1 cellular context compared by ENCODE assay signal in genomic region chr4:40255722-40256281, GRCh38.
A peak's percentile ranks its signal among the peaks of the same experiment; 100 is the strongest.
TF ChIP-seq lines count a peak whose summit lies in the region.

No MANE protein-coding gene starts in this region.

TF ChIP-seq in HepG2, 621 proteins besides CTCF, POLR2A, EP300 and RAD21 (continued from another document):
- TF ChIP-seq CREM (IDR thresholded peaks at IDR 0.05): peak; percentile 56; the same call in 1 of the 2 replicates
- no peak for TF ChIP-seq CREM (CRISPR knock-in tag; IDR thresholded peaks at IDR 0.05)
- peak; percentile 90 for TF ChIP-seq CREB1 (IDR thresholded peaks at IDR 0.05)
- peak; percentile 72; the same call in 1 of the 2 replicates for TF ChIP-seq CREB1 (CRISPR knock-in tag; IDR thresholded peaks at IDR 0.05)
- no peak for TF ChIP-seq ZNF225 (CRISPR knock-in tag; IDR thresholded peaks at IDR 0.05)
- peak; percentile 63; the same call in 1 of the 2 replicates for TF ChIP-seq RFX5 (IDR thresholded peaks at IDR 0.05; ENCODE audit: low read depth, low read length)
- peak; percentile 98 for TF ChIP-seq ZBTB21 (CRISPR knock-in tag; IDR thresholded peaks at IDR 0.05)
- TF ChIP-seq FOXK1 (CRISPR knock-in tag; IDR thresholded peaks at IDR 0.05; ENCODE audit: borderline replicate concordance, low read depth): no peak
- peak; percentile 12; the same call in 1 of the 2 replicates for TF ChIP-seq ATF7 (IDR thresholded peaks at IDR 0.05)
- no peak for TF ChIP-seq ATF7 (CRISPR knock-in tag; IDR thresholded peaks at IDR 0.05)
- 0 out of 2 replicates have a peak, but pooled peaks have one; percentile 11 for TF ChIP-seq ARID5B (CRISPR knock-in tag; IDR thresholded peaks at IDR 0.05)
TF ChIP-seq in HepG2: peak in this region for 8.
